In the genomic region with DNA sequence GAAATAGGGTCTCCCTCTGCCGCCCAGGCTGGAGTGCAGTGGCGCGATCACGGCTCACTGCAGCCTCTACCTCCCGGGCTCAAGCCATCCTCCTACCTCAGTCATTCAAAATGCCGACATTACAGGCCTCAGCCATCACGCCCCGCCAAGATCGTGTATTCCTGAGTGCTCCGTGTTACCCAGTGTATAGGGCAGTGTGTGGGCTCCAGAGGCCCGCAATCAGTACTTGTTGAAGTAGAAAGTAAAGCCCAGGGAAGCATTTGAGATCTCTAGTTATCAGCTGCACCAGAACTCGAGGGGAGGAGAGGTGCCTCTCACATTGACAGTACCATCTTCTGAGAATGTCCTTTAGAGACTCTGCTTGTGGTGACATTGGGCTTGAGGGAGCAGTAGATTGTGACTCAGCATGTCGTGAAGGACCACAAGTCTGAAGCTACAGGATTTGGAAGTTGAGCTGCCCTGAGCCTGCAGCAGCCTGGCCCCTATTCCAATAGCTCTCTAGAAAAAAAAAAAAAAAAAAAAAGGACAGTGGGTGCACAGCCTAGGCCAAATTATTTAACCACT, we compare ENCODE assay signal across 8 cellular contexts. TPM values are rescaled to one million over a fixed set of nuclear protein-coding genes. Genes with fewer than 3 reads are reported as not detected.
DNase-seq lines count a peak whose midpoint lies in the region; ATAC-seq and TF ChIP-seq lines count a peak whose summit lies in the region.

No MANE protein-coding gene starts in this region.

- no peak for ATAC-seq in activated CD8-positive, alpha-beta T cell treated with anti-CD3 and anti-CD28 coated beads for 36 hours
- no peak for ATAC-seq in natural killer cell

- in situ Hi-C loops in KBM-7 (cut with MboI; ENCODE audit: low pct_unique_long_range_greater_than_20kb, low sequenced_read_pairs) = no loop called here

- peaks cover 30% of the 10 kb centered on the region for H3K4me1 Mint-ChIP-seq in Calu3 (ENCODE audit: low read depth, unreplicated experiment)
- peaks cover 16% of the 10 kb centered on the region for H3K4me1 Mint-ChIP-seq in activated CD8-positive, alpha-beta T cell treated with anti-CD3 and anti-CD28 coated beads for 36 hours (ENCODE audit: low read depth)
- peaks cover 24 to 27% of the 10 kb centered on the region in 2 donors for H3K4me1 Mint-ChIP-seq in natural killer cell

- H3K27ac Mint-ChIP-seq in Calu3 (ENCODE audit: unreplicated experiment) (peak overlapping the region; percentile 98), natural killer cell (peak overlapping the region; percentile 94 to 97)
- H3K27ac Mint-ChIP-seq in activated CD8-positive, alpha-beta T cell treated with anti-CD3 and anti-CD28 coated beads for 36 hours = peak overlapping the region; percentile 22

- no peak for DNase-seq in Calu3
- peak; percentile 28 for DNase-seq in KBM-7
- DNase-seq in activated CD8-positive, alpha-beta T cell treated with anti-CD3 and anti-CD28 coated beads for 36 hours = peak; percentile 18
- no peak for DNase-seq in natural killer cell
- DNase-seq in T1000 (lab: John Stamatoyannopoulos, UW) = no peak
- no peak for DNase-seq in activated gamma-delta T cell (lab: John Stamatoyannopoulos, UW)
- no peak for DNase-seq in 8988T
- no peak for DNase-seq in activated effector memory CD4-positive, alpha-beta T cell treated with anti-CD3 and anti-CD28 coated beads, Interleukin-2, amount 50 U/mL, for 16 hours

- TF ChIP-seq CTCF in Calu3 (IDR thresholded peaks at IDR 0.05; ENCODE audit: unreplicated experiment) = no peak
- TF ChIP-seq CTCF in activated CD8-positive, alpha-beta T cell treated with anti-CD3 and anti-CD28 coated beads for 36 hours (IDR thresholded peaks at IDR 0.05) = no peak
- no peak for TF ChIP-seq CTCF in natural killer cell (IDR thresholded peaks at IDR 0.05)

- peaks cover 30% of the 10 kb centered on the region for H3K36me3 Mint-ChIP-seq in Calu3 (ENCODE audit: insufficient read depth, unreplicated experiment)
- H3K36me3 Mint-ChIP-seq in activated CD8-positive, alpha-beta T cell treated with anti-CD3 and anti-CD28 coated beads for 36 hours (ENCODE audit: low read depth) = no peaks in the 10 kb centered on the region
- no peaks in the 10 kb centered on the region for H3K36me3 Mint-ChIP-seq in natural killer cell

- POLR2A ChIA-PET in activated CD8-positive, alpha-beta T cell treated with anti-CD3 and anti-CD28 coated beads for 36 hours (lab: Charles Lee) = interaction anchor here (0.5 to 3.4 kb wide), 4 partner anchors 11 to 251 kb away, joined by 3 to 42 read pairs (median 4); a partner anchor contains a TSS

- no peaks in the 10 kb centered on the region for H3K27me3 Mint-ChIP-seq in Calu3 (ENCODE audit: unreplicated experiment)
- H3K27me3 Mint-ChIP-seq in activated CD8-positive, alpha-beta T cell treated with anti-CD3 and anti-CD28 coated beads for 36 hours = no peaks in the 10 kb centered on the region
- no peaks in the 10 kb centered on the region for H3K27me3 Mint-ChIP-seq in natural killer cell (ENCODE audit: low read depth in 2 of 2)

- intact Hi-C loops in Calu3 (cut with micrococcal nuclease; ENCODE audit: unreplicated experiment) (no loop called here), natural killer cell (cut with micrococcal nuclease) (loop anchor here (1.0 to 5.0 kb wide), 3 partner anchors 30 to 316 kb away; a partner anchor contains a TSS)
- intact Hi-C loops in activated CD8-positive, alpha-beta T cell treated with anti-CD3 and anti-CD28 coated beads for 36 hours (cut with micrococcal nuclease) = no loop called here

- H3K9me3 Mint-ChIP-seq in Calu3 (ENCODE audit: low read depth, unreplicated experiment) (no peaks in the 10 kb centered on the region), natural killer cell (no peaks in the 10 kb centered on the region)
- H3K9me3 Mint-ChIP-seq in activated CD8-positive, alpha-beta T cell treated with anti-CD3 and anti-CD28 coated beads for 36 hours = no peaks in the 10 kb centered on the region

- H3K4me3 Mint-ChIP-seq in Calu3 (ENCODE audit: low read depth, unreplicated experiment) (peak overlapping the region; percentile 96), natural killer cell (peak overlapping the region; percentile 98)
- peak overlapping the region; percentile 83 for H3K4me3 Mint-ChIP-seq in activated CD8-positive, alpha-beta T cell treated with anti-CD3 and anti-CD28 coated beads for 36 hours

- BruUV-seq in Calu3 (replicated peaks; lab: Mats Ljungman, UMichigan) = no TSS peak

- CTCF ChIA-PET in Calu3 (lab: Charles Lee) = interaction anchor here (0.6 to 1.7 kb wide), 2 partner anchors 15 to 19 kb away, joined by 3 to 12 read pairs; no protein-coding TSS in a partner anchor
- CTCF ChIA-PET in activated CD8-positive, alpha-beta T cell treated with anti-CD3 and anti-CD28 coated beads for 36 hours (lab: Charles Lee) = interaction anchor here (1.2 to 7.1 kb wide), 3 partner anchors 28 to 52 kb away, joined by 3 to 73 read pairs (median 22); a partner anchor contains a TSS

RNA-seq across cellular contexts. Expression of a gene that starts 1.1 kb away (rescaled TPM):
- total RNA-seq in Calu3 (2022) = 41.2 and 42.6 TPM in 2 replicates
- 10 to 100 TPM; 28.1 to 29.9 TPM for total RNA-seq in activated CD8-positive, alpha-beta T cell treated with anti-CD3 and anti-CD28 coated beads for 36 hours
- total RNA-seq in natural killer cell = 10 to 100 TPM; 32.9 to 45.2 (median 41.5) TPM

RNA-seq across cellular contexts. Expression of a gene that starts 29.6 kb away (rescaled TPM):
- total RNA-seq in Calu3 (2022) (1.5 and 1.7 TPM in 2 replicates), natural killer cell (1 to 10 TPM; 7.6 to 9.2 (median 8.3) TPM)
- 10 to 100 TPM; 15.7 to 17.7 TPM for total RNA-seq in activated CD8-positive, alpha-beta T cell treated with anti-CD3 and anti-CD28 coated beads for 36 hours

RNA-seq across cellular contexts. Expression of a gene that starts 46.8 kb away (rescaled TPM):
- total RNA-seq in Calu3 (2022) = 3.0 and 3.9 TPM in 2 replicates
- under 1 TPM; 0.49 to 0.52 TPM for total RNA-seq in activated CD8-positive, alpha-beta T cell treated with anti-CD3 and anti-CD28 coated beads for 36 hours
- 1 to 10 TPM; 2.3 to 3.1 (median 2.9) TPM for total RNA-seq in natural killer cell

Comparison
In these comparisons a context has a peak if more than half of its experiments do, and no peak if none do; other contexts are left out.
1. DNase-seq: peak in KBM-7 (single experiment) and activated CD8-positive, alpha-beta T cell treated with anti-CD3 and anti-CD28 coated beads for 36 hours (single experiment); none in Calu3 (single experiment), natural killer cell (single experiment), T1000 (single experiment), activated gamma-delta T cell (single experiment), 8988T (single experiment) and activated effector memory CD4-positive, alpha-beta T cell treated with anti-CD3 and anti-CD28 coated beads, Interleukin-2, amount 50 U/mL, for 16 hours (single experiment).
2. H3K27ac Mint-ChIP-seq: peak in every context shown above with its lines; median percentile 98 in Calu3; 96 in natural killer cell; 22 in activated CD8-positive, alpha-beta T cell treated with anti-CD3 and anti-CD28 coated beads for 36 hours.
3. Peak in every context shown above with its lines, with median percentiles within 50 percentile points of each other: H3K4me3 Mint-ChIP-seq.